8 cellular contexts compared by ENCODE assay signal in genomic region chr9:127567898-127568617, GRCh38. TPM values are rescaled to one million over a fixed set of nuclear protein-coding genes. Genes with fewer than 3 reads are reported as not detected.
DNase-seq lines count a peak whose midpoint lies in the region; ATAC-seq and TF ChIP-seq lines count a peak whose summit lies in the region.

No MANE protein-coding gene starts in this region.

- no peaks in the 10 kb centered on the region for H4K20me1 ChIP-seq in KMS-11 (ENCODE audit: insufficient read depth)

- DNase-seq in CD4-positive, alpha-beta memory T cell, result peak in 1 of 5 donors; percentile 25
- DNase-seq in brain microvascular endothelial cell (no peak), left lung (no peak), testis (no peak), NCI-H345 treated with DMSO at 0.1 percent for 48 hours (lab: John Stamatoyannopoulos, UW; ENCODE audit: unreplicated experiment) (no peak), epidermal melanocyte (ENCODE audit: insufficient read length, low spot score) (no peak)

- intact Hi-C loops in CD4-positive, alpha-beta memory T cell (cut with micrococcal nuclease), result loop anchor here (5.0 to 10.0 kb wide), 2 partner anchors 219 to 343 kb away; partner anchors contain the start of gene CDK9
- intact Hi-C loops in left lung (cut with DNase I) (no loop called here), testis (cut with DNase I; ENCODE audit: low total_unique reads) (no loop called here)

- H3K27me3 Mint-ChIP-seq in CD4-positive, alpha-beta memory T cell, result no peaks in the 10 kb centered on the region

- in situ Hi-C loops in brain microvascular endothelial cell (cut with HindIII; ENCODE audit: low pct_ligation_motif_present, low sequenced_read_pairs), result no loop called here

- ATAC-seq in left lung, result no peak
- ATAC-seq in HG03196 (IDR thresholded peaks at IDR 0.05; ENCODE audit: unreplicated experiment), result no peak

- H3K9me3 ChIP-seq in CD4-positive, alpha-beta memory T cell (ENCODE audit: control insufficient read depth in 1 of 2, low read length in 2 of 2), result no peaks in the 10 kb centered on the region
- no peaks in the 10 kb centered on the region for H3K9me3 ChIP-seq in left lung
- H3K9me3 ChIP-seq in testis, result no peaks in the 10 kb centered on the region

- TF ChIP-seq CTCF in KMS-11 (conservative IDR thresholded peaks at IDR 0.05; ENCODE audit: low read depth, low read length) (no peak), brain microvascular endothelial cell (IDR thresholded peaks at IDR 0.05; ENCODE audit: low read depth, low read length, missing control alignments) (no peak), left lung (IDR thresholded peaks at IDR 0.05) (no peak), testis (IDR thresholded peaks at IDR 0.05) (no peak)

- H3K4me1 ChIP-seq in CD4-positive, alpha-beta memory T cell (ENCODE audit: insufficient read depth, low read length), result peaks cover 36% of the 10 kb centered on the region
- H3K4me1 ChIP-seq in KMS-11 (ENCODE audit: low read depth, poor library complexity, severe bottlenecking) (peaks cover 14% of the 10 kb centered on the region), left lung (peaks cover 25 to 76% of the 10 kb centered on the region in 2 donors), testis (peaks cover 28% of the 10 kb centered on the region)

- peaks cover 17 to 30% (median 23%) of the 10 kb centered on the region in 4 donors for H3K4me1 Mint-ChIP-seq in CD4-positive, alpha-beta memory T cell

- no peaks in the 10 kb centered on the region for H3K36me3 ChIP-seq in CD4-positive, alpha-beta memory T cell (ENCODE audit: insufficient read depth, low read length)
- H3K36me3 ChIP-seq in KMS-11 (ENCODE audit: insufficient read depth), result no peaks in the 10 kb centered on the region
- H3K36me3 ChIP-seq in brain microvascular endothelial cell (replicated peaks), result peaks cover 18% of the 10 kb centered on the region
- peaks cover 0 to 24% of the 10 kb centered on the region in 2 donors for H3K36me3 ChIP-seq in left lung
- H3K36me3 ChIP-seq in testis (ENCODE audit: low read depth, missing control alignments), result no peaks in the 10 kb centered on the region

- peak overlapping the region; percentile 37 to 90 (median 80) for H3K27ac Mint-ChIP-seq in CD4-positive, alpha-beta memory T cell

- POLR2A ChIA-PET in CD4-positive, alpha-beta memory T cell (lab: Charles Lee; ENCODE audit: partially characterized antibody), result interaction anchor here (0.7 to 3.9 kb wide), 4 partner anchors 9 to 593 kb away, joined by 3 to 28 read pairs (median 4); partner anchors contain the start of gene CDK9

- peak overlapping the region; percentile 42 to 46 for H3K4me3 ChIP-seq in CD4-positive, alpha-beta memory T cell (ENCODE audit: low read length in 2 of 2)
- H3K4me3 ChIP-seq in KMS-11 (IDR thresholded peaks at IDR 0.05; ENCODE audit: insufficient read depth, low read depth, low read length) (no peak overlapping the region), brain microvascular endothelial cell (ENCODE audit: low read depth, low read length) (peak overlapping the region; percentile 91), left lung (peak overlapping the region; percentile 81 to 92), testis (peak overlapping the region; percentile 60 to 76)

- CTCF ChIA-PET in CD4-positive, alpha-beta memory T cell (lab: Charles Lee; ENCODE audit: partially characterized antibody), result interaction anchor here (0.6 to 1.3 kb wide), 3 partner anchors 9 to 223 kb away, joined by 4 to 7 read pairs (median 4); no protein-coding TSS in a partner anchor

- no peaks in the 10 kb centered on the region for H3K79me2 ChIP-seq in KMS-11 (ENCODE audit: insufficient read depth, low read depth)

- no peak overlapping the region for H3K9ac ChIP-seq in KMS-11

- no peaks in the 10 kb centered on the region for H3K9me3 Mint-ChIP-seq in CD4-positive, alpha-beta memory T cell

- WGBS in testis, 2 donors, result 2 to 4% methylated on average over 4 to 17 of the region's 33 CpGs

- H3K27me3 ChIP-seq in CD4-positive, alpha-beta memory T cell (ENCODE audit: insufficient read depth, low read length), result no peaks in the 10 kb centered on the region
- no peaks in the 10 kb centered on the region for H3K27me3 ChIP-seq in KMS-11 (ENCODE audit: insufficient read depth, low read depth)
- no peaks in the 10 kb centered on the region for H3K27me3 ChIP-seq in brain microvascular endothelial cell (replicated peaks)
- peaks cover 0 to 22% of the 10 kb centered on the region in 2 donors for H3K27me3 ChIP-seq in left lung
- H3K27me3 ChIP-seq in testis, result no peaks in the 10 kb centered on the region

- TF ChIP-seq POLR2A in testis (IDR thresholded peaks at IDR 0.05), result no peak

- H2AFZ ChIP-seq in KMS-11 (ENCODE audit: low read depth), result peak overlapping the region; percentile 52

- peak overlapping the region; percentile 48 for H3K27ac ChIP-seq in CD4-positive, alpha-beta memory T cell (ENCODE audit: low read depth, low read length)
- H3K27ac ChIP-seq in KMS-11 (no peak overlapping the region), brain microvascular endothelial cell (peak overlapping the region; percentile 32), left lung (peak overlapping the region; percentile 86), testis (peak overlapping the region; percentile 53 to 87)

- peak overlapping the region; percentile 57 to 86 (median 72) for H3K4me3 Mint-ChIP-seq in CD4-positive, alpha-beta memory T cell

- H3K4me2 ChIP-seq in KMS-11, result peak overlapping the region; percentile 60

- peaks cover 0 to 2% of the 10 kb centered on the region in 2 donors for H3K36me3 Mint-ChIP-seq in CD4-positive, alpha-beta memory T cell

RNA-seq across cellular contexts. Expression of gene STXBP1, which starts 44.0 kb away (rescaled TPM):
- total RNA-seq in CD4-positive, alpha-beta memory T cell, result 10 to 100 TPM; 19.9 to 20.9 TPM
- polyA plus RNA-seq in CD4-positive, alpha-beta memory T cell, result 1 to 10 TPM; 4.8 to 5.5 TPM
- total RNA-seq in left lung, result 10 to 100 TPM; 63.0 to 76.7 TPM
- 10 to 100 TPM; 33.1 to 36.1 TPM for total RNA-seq in testis
- 21.2 TPM for polyA plus RNA-seq in testis (ENCODE audit: insufficient read depth, low read depth, low replicate concordance)
